Comparison of ENCODE assay signal across 25 cellular contexts in the genomic region with DNA sequence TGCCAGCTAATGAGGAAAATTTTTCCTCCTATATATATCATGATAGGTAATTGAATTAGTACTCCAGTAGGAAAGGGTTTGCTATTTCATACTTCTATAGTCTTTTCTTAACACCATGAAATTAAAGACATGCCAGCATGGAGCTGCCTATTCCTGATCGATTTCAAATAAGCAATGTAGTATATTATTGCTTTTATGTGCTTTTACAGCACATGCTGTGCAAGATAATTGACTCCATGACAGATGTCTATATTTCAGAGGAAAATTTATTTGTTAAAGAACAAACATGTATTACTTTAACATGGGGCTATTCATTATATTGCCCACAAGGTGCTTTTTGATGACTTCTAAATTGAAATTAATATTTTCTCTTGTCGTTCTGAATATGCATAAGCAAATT.
"Had no signal": no experiment of that assay in that cellular context is flagged by ENCODE, and none has a peak within 500 bp of the region (broad histone marks: within the 10 kb centered on the region; RNA-seq: fewer than 3 reads in every experiment).

No MANE protein-coding gene starts in this region.

- H3K27ac Mint-ChIP-seq: naive B cell; nephron; stimulated activated memory B cell treated with anti-CD40 and anti-IgM and Interleukin-4, amounts not matched to agents 10 μg/mL and 1 μg/mL and 100 μg/mL, for 72 hours; stimulated activated naive CD8-positive, alpha-beta T cell treated with anti-CD3 and anti-CD28 coated beads, Interleukin-15, Interleukin-2, amounts not matched to agents 100 ng/mL and 50 ng/mL, for 24 hours had no signal

- H3K36me3 Mint-ChIP-seq: naive B cell; stimulated activated memory B cell treated with anti-CD40 and anti-IgM and Interleukin-4, amounts not matched to agents 10 μg/mL and 1 μg/mL and 100 μg/mL, for 72 hours had no signal

- H3K9me3 Mint-ChIP-seq: naive B cell; nephron; stimulated activated memory B cell treated with anti-CD40 and anti-IgM and Interleukin-4, amounts not matched to agents 10 μg/mL and 1 μg/mL and 100 μg/mL, for 72 hours had no signal

- H3K4me3 Mint-ChIP-seq: stimulated activated memory B cell treated with anti-CD40 and anti-IgM and Interleukin-4, amounts not matched to agents 10 μg/mL and 1 μg/mL and 100 μg/mL, for 72 hours; stimulated activated naive CD8-positive, alpha-beta T cell treated with anti-CD3 and anti-CD28 coated beads, Interleukin-15, Interleukin-2, amounts not matched to agents 100 ng/mL and 50 ng/mL, for 24 hours had no signal

- H3K9me3 ChIP-seq: heart left ventricle, psoas muscle, right lobe of liver, tibial artery, upper lobe of left lung, uterus had no signal

- H3K27ac ChIP-seq: dorsolateral prefrontal cortex, heart left ventricle, parathyroid adenoma, psoas muscle, right lobe of liver, tibial artery, upper lobe of left lung, uterus had no signal

- H3K4me1 ChIP-seq: parathyroid adenoma, uterus had no signal

- H3K9ac ChIP-seq: parathyroid adenoma had no signal

- H3K27me3 ChIP-seq: dorsolateral prefrontal cortex, heart left ventricle, right lobe of liver, tibial artery, upper lobe of left lung, uterus had no signal

- H2AFZ ChIP-seq: parathyroid adenoma had no signal

- H3K4me3 ChIP-seq: dorsolateral prefrontal cortex, heart left ventricle, lung, psoas muscle, right lobe of liver, tibial artery, upper lobe of left lung, uterus had no signal

- H3K36me3 ChIP-seq: heart left ventricle, right lobe of liver, tibial artery, upper lobe of left lung, uterus had no signal

- ATAC-seq: esophagus mucosa; heart left ventricle; left colon; left ventricle myocardium superior; psoas muscle; right lobe of liver; stimulated activated memory B cell treated with anti-CD40 and anti-IgM and Interleukin-4, amounts not matched to agents 10 μg/mL and 1 μg/mL and 100 μg/mL, for 72 hours had no signal

- DNase-seq: cortex of kidney; dorsolateral prefrontal cortex; effector CD8-positive, alpha-beta T cell; heart left ventricle; hippocampal formation; left colon; left ventricle myocardium superior; mesendoderm; naive B cell; occipital lobe; psoas muscle; retina; right lobe of liver; stimulated activated CD4-positive, alpha-beta T cell treated with anti-CD3 and anti-CD28 coated beads, Interleukin-15, amount 100 ng/mL, for 24 hours; stimulated activated CD4-positive, alpha-beta T cell treated with anti-CD3 and anti-CD28 coated beads, Interleukin-1b, Interleukin-23, amount 100 ng/mL, for 48 hours; stimulated activated CD4-positive, alpha-beta T cell treated with anti-CD3 and anti-CD28 coated beads, Interleukin-4, amount 100 ng/mL, for 24 hours; tibial artery; upper lobe of left lung; uterus had no signal

- H3K79me2 ChIP-seq: parathyroid adenoma had no signal
